18 cellular contexts compared by ENCODE assay signal in the genomic region with DNA sequence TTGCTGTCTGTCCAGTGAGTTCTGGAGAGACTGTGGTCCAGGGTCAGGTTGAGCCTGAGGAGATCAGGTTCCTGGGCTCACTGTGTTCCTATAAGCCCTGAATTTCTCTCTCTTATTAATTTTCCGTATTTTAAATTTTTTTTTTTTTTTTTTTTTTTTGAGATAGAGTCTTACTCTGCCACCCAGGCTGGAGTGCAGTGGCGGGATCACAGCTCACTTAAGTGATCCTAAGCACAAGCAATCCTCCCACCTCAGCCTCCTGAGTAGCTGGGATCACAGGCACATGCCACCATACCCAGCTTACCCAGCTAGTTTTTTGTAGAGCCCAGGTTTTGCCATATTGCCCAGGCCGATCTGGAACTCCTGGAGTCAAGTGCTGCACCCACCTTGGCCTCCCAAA. TPM values are rescaled to one million over a fixed set of nuclear protein-coding genes. Genes with fewer than 3 reads are reported as not detected.
DNase-seq lines count a peak whose midpoint lies in the region; ATAC-seq and TF ChIP-seq lines count a peak whose summit lies in the region.
"Had no signal": no experiment of that assay in that cellular context is flagged by ENCODE, and none has a peak within 500 bp of the region (broad histone marks: within the 10 kb centered on the region; RNA-seq: fewer than 3 reads in every experiment).

No MANE protein-coding gene starts in this region.

- no peak overlapping the region for H3K9ac ChIP-seq in neural progenitor cell

- H4K20me1 ChIP-seq in neural progenitor cell (ENCODE audit: low read depth) = peaks cover 46% of the 10 kb centered on the region

- H3K4me3 Mint-ChIP-seq in brain = peak overlapping the region in 1 of 5 experiments; percentile 26
- peak overlapping the region; percentile 67 for H3K4me3 Mint-ChIP-seq in neural progenitor cell
- H3K4me3 Mint-ChIP-seq: CD14-positive monocyte had no signal

- peak overlapping the region; percentile 56 for H3K4me2 ChIP-seq in neural progenitor cell

- H3K79me2 ChIP-seq in neural progenitor cell (ENCODE audit: low read depth) = peaks cover 25% of the 10 kb centered on the region

- peaks cover 33% of the 10 kb centered on the region for H3K36me3 Mint-ChIP-seq in brain
- peaks cover 17% of the 10 kb centered on the region for H3K36me3 Mint-ChIP-seq in neural progenitor cell

- H3F3A ChIP-seq in neural progenitor cell (ENCODE audit: low read depth) = peaks cover 22% of the 10 kb centered on the region

- peak; percentile 20 for DNase-seq in Right ventricle myocardium superior
- no peak for DNase-seq in Right ventricle myocardium inferior (ENCODE audit: missing footprints)
- no peak for DNase-seq in neural progenitor cell (ENCODE audit: low spot score)
- no peak for DNase-seq in MV-4-11 (lab: John Stamatoyannopoulos, UW)
- DNase-seq in activated T-cell treated with anti-CD3 and anti-CD28 coated beads, Interleukin-2, amount 50 U/mL, for 1 hour = no peak
- no peak for DNase-seq in foreskin fibroblast
- no peak for DNase-seq in anterior cingulate cortex (lab: John Stamatoyannopoulos, UW)
- DNase-seq: 8988T, COR-L47, H9, NCI-H1105, NCI-H1694, NCI-H524, NCI-H82, OCI-M1 had no signal

- H3K4me3 ChIP-seq in neural progenitor cell = no peak overlapping the region
- no peak overlapping the region for H3K4me3 ChIP-seq in foreskin fibroblast (ENCODE audit: low read depth in 1 of 2, low read length in 2 of 2)
- H3K4me3 ChIP-seq: K562 had no signal

- no peaks in the 10 kb centered on the region for H3K9me3 ChIP-seq in neural progenitor cell (ENCODE audit: low read depth)

- H3K27ac ChIP-seq in neural progenitor cell = peak overlapping the region; percentile 56

- ATAC-seq in Right ventricle myocardium superior (ENCODE audit: poor library complexity) (no peak), Right ventricle myocardium inferior (no peak)
- ATAC-seq: K562 had no signal

- no peaks in the 10 kb centered on the region for H3K27me3 ChIP-seq in neural progenitor cell

- intact Hi-C loops in Right ventricle myocardium superior (cut with DNase I) = no loop called here
- intact Hi-C loops in Right ventricle myocardium inferior (cut with DNase I) = no loop called here

- H3K27me3 Mint-ChIP-seq in brain (no peaks in the 10 kb centered on the region), neural progenitor cell (ENCODE audit: insufficient read depth, low read depth) (peaks cover 3% of the 10 kb centered on the region)

- H3K27ac Mint-ChIP-seq in brain = peak overlapping the region; percentile 28 to 95 (median 79)
- peak overlapping the region; percentile 39 for H3K27ac Mint-ChIP-seq in neural progenitor cell
- H3K27ac Mint-ChIP-seq: H9 had no signal

- H3K36me3 ChIP-seq in neural progenitor cell = no peaks in the 10 kb centered on the region

- H2AFZ ChIP-seq in neural progenitor cell (replicated peaks) = no peak overlapping the region

- peaks cover 41% of the 10 kb centered on the region for H3K4me1 Mint-ChIP-seq in brain
- peaks cover 35% of the 10 kb centered on the region for H3K4me1 Mint-ChIP-seq in neural progenitor cell
- H3K4me1 Mint-ChIP-seq: CD14-positive monocyte had no signal

- peaks cover 23% of the 10 kb centered on the region for H3K4me1 ChIP-seq in neural progenitor cell

- H3K9me3 Mint-ChIP-seq in brain = no peaks in the 10 kb centered on the region
- H3K9me3 Mint-ChIP-seq in neural progenitor cell = no peaks in the 10 kb centered on the region
- H3K9me3 Mint-ChIP-seq: CD14-positive monocyte, H9 had no signal

- no peak for TF ChIP-seq CTCF in brain (conservative IDR thresholded peaks at IDR 0.05)
- no peak for TF ChIP-seq CTCF in neural progenitor cell (IDR thresholded peaks at IDR 0.05)
- no peak for TF ChIP-seq CTCF in foreskin fibroblast (IDR thresholded peaks at IDR 0.05; ENCODE audit: low read depth, low read length)

RNA-seq across cellular contexts. Expression of gene NDST1, which starts 22.5 kb away (rescaled TPM):
- total RNA-seq in Right ventricle myocardium superior = 50.8 TPM
- total RNA-seq in Right ventricle myocardium inferior = 60.4 TPM
- polyA plus RNA-seq in brain (ENCODE audit: insufficient read depth, low read depth, low replicate concordance) = 40.0 TPM
- total RNA-seq in neural progenitor cell (ENCODE audit: low replicate concordance) = 22.9 and 45.6 TPM in 2 replicates
